ENCODE assay signal across 8 cellular contexts in the genomic region with DNA sequence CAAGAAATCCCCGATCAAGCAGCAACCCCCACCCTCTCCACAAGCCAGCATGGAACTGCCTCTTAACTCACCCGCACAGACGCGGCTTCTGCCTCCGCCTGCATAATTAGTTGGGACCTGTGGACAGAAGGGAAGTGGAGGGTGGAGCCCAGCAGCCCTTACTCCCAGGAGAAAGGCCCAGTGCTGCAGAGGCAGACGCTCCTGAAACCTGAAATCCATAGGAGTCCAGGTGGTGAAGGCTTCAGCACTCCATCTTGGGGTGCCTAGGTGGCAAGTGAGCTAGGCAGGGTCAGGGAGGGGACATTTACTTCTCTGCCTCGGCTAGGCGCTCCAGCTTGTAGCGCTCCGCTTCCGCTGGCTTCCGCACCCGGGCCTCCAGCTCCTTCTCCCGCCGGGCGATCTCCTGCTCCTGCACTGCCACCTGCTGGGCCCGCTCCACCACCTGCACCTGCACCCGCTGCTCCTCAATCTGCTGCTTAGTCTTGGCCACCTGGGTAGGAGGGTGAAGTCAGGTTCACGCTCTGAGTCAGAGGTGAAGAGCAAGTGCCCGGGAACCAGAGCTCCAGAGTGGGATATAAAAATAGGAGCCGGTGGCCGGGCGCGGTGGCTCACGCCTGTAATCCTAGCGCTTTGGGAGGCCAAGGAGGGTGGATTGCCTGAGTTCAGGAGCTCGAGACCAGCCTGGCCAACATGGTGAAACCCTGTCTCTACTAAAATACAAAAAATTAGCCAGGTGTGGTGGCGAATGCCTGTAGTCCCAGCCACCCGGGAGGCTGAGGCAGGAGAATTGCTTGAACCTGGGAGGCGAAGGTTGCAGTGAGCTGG. TPM values are rescaled to one million over a fixed set of nuclear protein-coding genes. Genes with fewer than 3 reads are reported as not detected.
DNase-seq lines count a peak whose midpoint lies in the region; ATAC-seq and TF ChIP-seq lines count a peak whose summit lies in the region.

No MANE protein-coding gene starts in this region.

- H3K4me3 ChIP-seq in neutrophil (ENCODE audit: low read depth in 1 of 2, low read length in 1 of 2) (no peak overlapping the region), thymus (ENCODE audit: low read length) (peak overlapping the region; percentile 36)

- ATAC-seq in HG03196 (IDR thresholded peaks at IDR 0.05; ENCODE audit: unreplicated experiment) (peak; percentile 56), esophagus mucosa (peak; percentile 91)

- DNase-seq in EL (peak; percentile 39), NCI-H774 (lab: John Stamatoyannopoulos, UW) (peak; percentile 78), activated T-cell treated with anti-CD3 and anti-CD28 coated beads for 48 hours (ENCODE audit: low read depth) (peak; percentile 85), KG1 (lab: John Stamatoyannopoulos, UW) (no peak)

- H3K9me3 ChIP-seq in neutrophil: no peaks in the 10 kb centered on the region
- H3K9me3 ChIP-seq in thymus (ENCODE audit: control insufficient read depth): no peaks in the 10 kb centered on the region

- H3K27ac ChIP-seq in neutrophil (peak overlapping the region; percentile 64), thymus (ENCODE audit: low read depth) (peak overlapping the region; percentile 25)

- TF ChIP-seq CTCF in neutrophil (IDR thresholded peaks at IDR 0.05): peak; percentile 64

- no peaks in the 10 kb centered on the region for H3K27me3 ChIP-seq in neutrophil
- H3K27me3 ChIP-seq in thymus (ENCODE audit: control insufficient read depth, insufficient read depth): no peaks in the 10 kb centered on the region

- 34% methylated on average over 30 of the region's 30 CpGs for WGBS in thymus

- H3K4me1 ChIP-seq in neutrophil (ENCODE audit: control insufficient read depth in 1 of 2, insufficient read depth in 1 of 2, low read depth in 1 of 2, low read length in 1 of 2) (peaks cover 11 to 15% of the 10 kb centered on the region in 2 experiments), thymus (ENCODE audit: control insufficient read depth, insufficient read depth, low read length) (peaks cover 7% of the 10 kb centered on the region)

- H3K36me3 ChIP-seq in neutrophil: peaks cover 98% of the 10 kb centered on the region
- peaks cover 27% of the 10 kb centered on the region for H3K36me3 ChIP-seq in thymus (ENCODE audit: control insufficient read depth, insufficient read depth)

RNA-seq across cellular contexts. Expression of gene TUBB, which starts 10.7 kb away (rescaled TPM):
- 327 TPM for total RNA-seq in esophagus mucosa
- 137 TPM for polyA plus RNA-seq in thymus

RNA-seq across cellular contexts. Expression of gene FLOT1, which starts 11.7 kb away (rescaled TPM):
- 75.0 TPM for total RNA-seq in esophagus mucosa
- 157 TPM for polyA plus RNA-seq in thymus

RNA-seq across cellular contexts. Expression of gene IER3, which starts 13.5 kb away (rescaled TPM):
- 74.3 TPM for total RNA-seq in esophagus mucosa
- polyA plus RNA-seq in thymus: 39.7 TPM

RNA-seq across cellular contexts. Expression of gene MDC1, which starts 13.7 kb away (rescaled TPM):
- 15.7 TPM for total RNA-seq in esophagus mucosa
- polyA plus RNA-seq in thymus: 21.6 TPM

RNA-seq across cellular contexts. Expression of gene NRM, which starts 40.0 kb away (rescaled TPM):
- total RNA-seq in esophagus mucosa: 12.7 TPM
- 10.4 TPM for polyA plus RNA-seq in thymus
